ENCODE assay signal across 1 cellular context in genomic region chrX:107135076-107135964, GRCh38.
TF ChIP-seq lines count a peak whose summit lies in the region.

No MANE protein-coding gene starts in this region.

TF ChIP-seq in HCT116, 20 proteins besides CTCF, POLR2A, EP300 and RAD21 (continued from another document):
- TF ChIP-seq, protein P1, sequence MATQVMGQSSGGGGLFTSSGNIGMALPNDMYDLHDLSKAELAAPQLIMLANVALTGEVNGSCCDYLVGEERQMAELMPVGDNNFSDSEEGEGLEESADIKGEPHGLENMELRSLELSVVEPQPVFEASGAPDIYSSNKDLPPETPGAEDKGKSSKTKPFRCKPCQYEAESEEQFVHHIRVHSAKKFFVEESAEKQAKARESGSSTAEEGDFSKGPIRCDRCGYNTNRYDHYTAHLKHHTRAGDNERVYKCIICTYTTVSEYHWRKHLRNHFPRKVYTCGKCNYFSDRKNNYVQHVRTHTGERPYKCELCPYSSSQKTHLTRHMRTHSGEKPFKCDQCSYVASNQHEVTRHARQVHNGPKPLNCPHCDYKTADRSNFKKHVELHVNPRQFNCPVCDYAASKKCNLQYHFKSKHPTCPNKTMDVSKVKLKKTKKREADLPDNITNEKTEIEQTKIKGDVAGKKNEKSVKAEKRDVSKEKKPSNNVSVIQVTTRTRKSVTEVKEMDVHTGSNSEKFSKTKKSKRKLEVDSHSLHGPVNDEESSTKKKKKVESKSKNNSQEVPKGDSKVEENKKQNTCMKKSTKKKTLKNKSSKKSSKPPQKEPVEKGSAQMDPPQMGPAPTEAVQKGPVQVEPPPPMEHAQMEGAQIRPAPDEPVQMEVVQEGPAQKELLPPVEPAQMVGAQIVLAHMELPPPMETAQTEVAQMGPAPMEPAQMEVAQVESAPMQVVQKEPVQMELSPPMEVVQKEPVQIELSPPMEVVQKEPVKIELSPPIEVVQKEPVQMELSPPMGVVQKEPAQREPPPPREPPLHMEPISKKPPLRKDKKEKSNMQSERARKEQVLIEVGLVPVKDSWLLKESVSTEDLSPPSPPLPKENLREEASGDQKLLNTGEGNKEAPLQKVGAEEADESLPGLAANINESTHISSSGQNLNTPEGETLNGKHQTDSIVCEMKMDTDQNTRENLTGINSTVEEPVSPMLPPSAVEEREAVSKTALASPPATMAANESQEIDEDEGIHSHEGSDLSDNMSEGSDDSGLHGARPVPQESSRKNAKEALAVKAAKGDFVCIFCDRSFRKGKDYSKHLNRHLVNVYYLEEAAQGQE (IDR thresholded peaks at IDR 0.05; ENCODE audit: low read depth) = no peak
- TF ChIP-seq FOSL1 (IDR thresholded peaks at IDR 0.05; ENCODE audit: low read depth) = peak; percentile 79
- TF ChIP-seq EGR1 (IDR thresholded peaks at IDR 0.05; ENCODE audit: low read depth) = peak; percentile 94
- TF ChIP-seq ELF1 (IDR thresholded peaks at IDR 0.05; ENCODE audit: borderline replicate concordance, low read depth) = no peak
- no peak for TF ChIP-seq TCF7L2 (IDR thresholded peaks at IDR 0.05; ENCODE audit: borderline replicate concordance, extremely low read depth, insufficient read depth, insufficient read length)
- TF ChIP-seq POLR2AphosphoS5 (IDR thresholded peaks at IDR 0.05; ENCODE audit: low read depth, low read length) = peak; percentile 21; the same call in 1 of the 2 replicates
- no peak for TF ChIP-seq YY1 (IDR thresholded peaks at IDR 0.05; ENCODE audit: extremely low read depth, insufficient replicate concordance, low read depth, low read length)
- TF ChIP-seq ZBTB33 (IDR thresholded peaks at IDR 0.05; ENCODE audit: extremely low read depth, insufficient replicate concordance, low read length) = no peak
